Comparison of ENCODE assay signal across 22 cellular contexts in genomic region chr4:183806341-183806740, GRCh38.
"Had no signal": no experiment of that assay in that cellular context is flagged by ENCODE, and none has a peak within 500 bp of the region (broad histone marks: within the 10 kb centered on the region; RNA-seq: fewer than 3 reads in every experiment).

No MANE protein-coding gene starts in this region.

- H3K9me3 ChIP-seq: thyroid gland had no signal

- H3K36me3 Mint-ChIP-seq: activated naive CD8-positive, alpha-beta T cell treated with anti-CD3 and anti-CD28 coated beads for 36 hours; WTC11 had no signal

- DNase-seq: activated CD4-positive, alpha-beta T cell treated with anti-CD3 and anti-CD28 coated beads for 36 hours; activated CD4-positive, alpha-beta T cell treated with anti-CD3 and anti-CD28 coated beads, Interleukin-2, amount 50 U/mL, for 4 hours; activated CD8-positive, alpha-beta memory T cell treated with anti-CD3 and anti-CD28 coated beads for 24 hours; activated CD8-positive, alpha-beta memory T cell treated with anti-CD3 and anti-CD28 coated beads, Interleukin-2, amount 50 U/mL, for 4 hours; activated naive CD4-positive, alpha-beta T cell treated with Interleukin-2 at 50 U/mL for 16 hours; activated naive CD8-positive, alpha-beta T cell treated with anti-CD3 and anti-CD28 coated beads for 36 hours; activated T-cell treated with anti-CD3 and anti-CD28 coated beads, Interleukin-2, amount 50 U/mL, for 24 hours; effector memory CD8-positive, alpha-beta T cell; kidney; midbrain; nucleus accumbens; posterior cingulate gyrus; stimulated activated CD4-positive, alpha-beta T cell treated with anti-CD3 and anti-CD28 coated beads, Interleukin-12 subunit alpha, Interleukin-12 subunit beta, amount 100 ng/mL, for 4 hours; stimulated activated CD4-positive, alpha-beta T cell treated with anti-CD3 and anti-CD28 coated beads, Interleukin-4, amount 100 ng/mL, for 4 hours; stimulated activated naive CD8-positive, alpha-beta T cell treated with anti-CD3 and anti-CD28 coated beads, Interleukin-15, Interleukin-2, amounts not matched to agents 100 U/mL and 50 U/mL, for 24 hours; substantia nigra; T-helper 9 cell; thyroid gland had no signal

- H3K4me3 Mint-ChIP-seq: activated CD4-positive, alpha-beta T cell treated with anti-CD3 and anti-CD28 coated beads for 36 hours; activated naive CD8-positive, alpha-beta T cell treated with anti-CD3 and anti-CD28 coated beads for 36 hours; activated T-cell treated with anti-CD3 and anti-CD28 coated beads, Interleukin-2, amount 50 U/mL, for 24 hours; central memory CD8-positive, alpha-beta T cell; effector memory CD8-positive, alpha-beta T cell; nephron; WTC11 had no signal

- H3K9me3 Mint-ChIP-seq: activated T-cell treated with anti-CD3 and anti-CD28 coated beads, Interleukin-2, amount 50 U/mL, for 24 hours; activated T-helper 2 cell treated with anti-CD3 and anti-CD28 coated beads, Interferon-gamma antibody, Interleukin-2, Interleukin-4, amounts not matched to agents 10 μg/mL and 5 μg/mL and 100 μg/mL, durations not matched to agents 14 hours and 24 hours and 36 hours; central memory CD8-positive, alpha-beta T cell; effector memory CD8-positive, alpha-beta T cell had no signal

- ATAC-seq: activated CD4-positive, alpha-beta T cell treated with anti-CD3 and anti-CD28 coated beads for 36 hours; effector memory CD8-positive, alpha-beta T cell; stimulated activated naive CD8-positive, alpha-beta T cell treated with anti-CD3 and anti-CD28 coated beads, Interleukin-15, Interleukin-2, amounts not matched to agents 100 U/mL and 50 U/mL, for 24 hours; WTC11 had no signal

- H3K4me1 Mint-ChIP-seq: activated CD4-positive, alpha-beta T cell treated with anti-CD3 and anti-CD28 coated beads for 36 hours; activated naive CD8-positive, alpha-beta T cell treated with anti-CD3 and anti-CD28 coated beads for 36 hours; central memory CD8-positive, alpha-beta T cell had no signal

- H3K27me3 ChIP-seq: thyroid gland had no signal

- H3K27ac Mint-ChIP-seq: activated CD4-positive, alpha-beta T cell treated with anti-CD3 and anti-CD28 coated beads for 36 hours; activated naive CD8-positive, alpha-beta T cell treated with anti-CD3 and anti-CD28 coated beads for 36 hours; activated T-cell treated with anti-CD3 and anti-CD28 coated beads, Interleukin-2, amount 50 U/mL, for 24 hours; activated T-helper 2 cell treated with anti-CD3 and anti-CD28 coated beads, Interferon-gamma antibody, Interleukin-2, Interleukin-4, amounts not matched to agents 10 μg/mL and 5 μg/mL and 100 μg/mL, durations not matched to agents 14 hours and 24 hours and 36 hours; nephron; WTC11 had no signal

- H3K4me3 ChIP-seq: thyroid gland had no signal

- H3K36me3 ChIP-seq: thyroid gland had no signal
